25 cellular contexts compared by ENCODE assay signal in the genomic region with DNA sequence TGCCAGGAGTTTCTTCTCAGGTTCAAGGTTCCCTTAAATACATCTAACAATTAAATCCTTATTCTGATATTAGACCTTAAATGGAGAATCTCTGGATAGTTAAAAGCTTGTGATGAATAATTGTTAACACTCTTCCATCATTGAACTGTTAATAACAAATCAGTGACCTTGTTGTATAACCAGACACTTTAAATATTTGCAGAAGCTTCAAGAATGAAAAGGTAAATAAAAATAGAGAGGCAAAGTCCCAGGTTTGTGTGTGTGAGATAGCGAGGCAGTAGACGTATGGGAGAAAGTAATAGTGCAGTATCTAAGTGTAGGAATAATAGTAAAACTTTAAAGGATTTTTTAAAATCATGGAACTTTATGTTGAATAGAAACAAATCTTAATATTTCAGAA.
"Had no signal": no experiment of that assay in that cellular context is flagged by ENCODE, and none has a peak within 500 bp of the region (broad histone marks: within the 10 kb centered on the region; RNA-seq: fewer than 3 reads in every experiment).

No MANE protein-coding gene starts in this region.

- H3K9me3 Mint-ChIP-seq: activated B cell treated with CpG ODN at 0.5 μM for 24 hours; activated CD4-positive, alpha-beta T cell treated with anti-CD3 and anti-CD28 coated beads, Interleukin-2, amount 10 ng/mL, durations not matched to agents 24 days and 14 days; activated T-cell treated with anti-CD3 and anti-CD28 coated beads, Interleukin-2, amount 50 U/mL, for 24 hours; activated T-helper 1 cell treated with anti-CD3 and anti-CD28 coated beads, Interleukin-12 subunit alpha, Interleukin-12 subunit beta, Interleukin-2, Interleukin-4 antibody, amounts not matched to agents 30 ng/mL and 10 ng/mL and 1 ng/mL, durations not matched to agents 14 hours and 24 hours and 36 hours had no signal

- H3K27me3 Mint-ChIP-seq: activated B cell treated with CpG ODN at 0.5 μM for 24 hours; activated CD4-positive, alpha-beta T cell treated with anti-CD3 and anti-CD28 coated beads, Interleukin-2, amount 10 ng/mL, durations not matched to agents 24 days and 14 days; activated CD8-positive, alpha-beta memory T cell treated with anti-CD3 and anti-CD28 coated beads, Interleukin-2, amount 10 ng/mL, durations not matched to agents 7 days and 5 days; activated naive CD4-positive, alpha-beta T cell treated with anti-CD3 and anti-CD28 coated beads, Interleukin-2, amount 50 U/mL, for 24 hours; activated T-cell treated with anti-CD3 and anti-CD28 coated beads, Interleukin-2, amount 50 U/mL, for 24 hours; T-cell had no signal

- H3K36me3 Mint-ChIP-seq: activated CD8-positive, alpha-beta memory T cell treated with anti-CD3 and anti-CD28 coated beads, Interleukin-2, amount 10 ng/mL, durations not matched to agents 7 days and 5 days; activated naive CD4-positive, alpha-beta T cell treated with anti-CD3 and anti-CD28 coated beads, Interleukin-2, amount 50 U/mL, for 24 hours; T-cell had no signal

- H3K4me1 Mint-ChIP-seq: activated B cell treated with CpG ODN at 0.5 μM for 24 hours; activated CD4-positive, alpha-beta T cell treated with anti-CD3 and anti-CD28 coated beads, Interleukin-2, amount 10 ng/mL, durations not matched to agents 24 days and 14 days; activated CD8-positive, alpha-beta memory T cell treated with anti-CD3 and anti-CD28 coated beads, Interleukin-2, amount 10 ng/mL, durations not matched to agents 7 days and 5 days; activated naive CD4-positive, alpha-beta T cell treated with anti-CD3 and anti-CD28 coated beads, Interleukin-2, amount 50 U/mL, for 24 hours; T-cell had no signal

- ATAC-seq: activated CD8-positive, alpha-beta memory T cell treated with anti-CD3 and anti-CD28 coated beads, Interleukin-2, amount 10 ng/mL, durations not matched to agents 7 days and 5 days; body of pancreas; T-cell had no signal

- H3K4me3 Mint-ChIP-seq: activated B cell treated with CpG ODN at 0.5 μM for 24 hours; activated CD4-positive, alpha-beta T cell treated with anti-CD3 and anti-CD28 coated beads, Interleukin-2, amount 10 ng/mL, durations not matched to agents 24 days and 14 days; activated CD8-positive, alpha-beta memory T cell treated with anti-CD3 and anti-CD28 coated beads, Interleukin-2, amount 10 ng/mL, durations not matched to agents 7 days and 5 days; activated naive CD4-positive, alpha-beta T cell treated with anti-CD3 and anti-CD28 coated beads, Interleukin-2, amount 50 U/mL, for 24 hours; activated T-cell treated with anti-CD3 and anti-CD28 coated beads, Interleukin-2, amount 50 U/mL, for 24 hours; activated T-helper 1 cell treated with anti-CD3 and anti-CD28 coated beads, Interleukin-12 subunit alpha, Interleukin-12 subunit beta, Interleukin-2, Interleukin-4 antibody, amounts not matched to agents 30 ng/mL and 10 ng/mL and 1 ng/mL, durations not matched to agents 14 hours and 24 hours and 36 hours; T-cell had no signal

- DNase-seq: activated B cell treated with CpG ODN at 0.5 μM for 24 hours; activated CD4-positive, alpha-beta T cell treated with anti-CD3 and anti-CD28 coated beads for 1 hour; activated CD4-positive, alpha-beta T cell treated with anti-CD3 and anti-CD28 coated beads, Interleukin-2, amount 10 ng/mL, durations not matched to agents 24 days and 14 days; activated CD4-positive, alpha-beta T cell treated with anti-CD3 and anti-CD28 coated beads, Interleukin-2, amount 50 U/mL, for 48 hours; activated CD8-positive, alpha-beta memory T cell treated with anti-CD3 and anti-CD28 coated beads, Interleukin-2, amount 10 ng/mL, durations not matched to agents 7 days and 5 days; activated effector memory CD4-positive, alpha-beta T cell treated with Interleukin-2 at 50 U/mL for 16 hours; activated naive CD4-positive, alpha-beta T cell; activated T-cell treated with anti-CD3 and anti-CD28 coated beads, Interleukin-2, amount 50 U/mL, for 24 hours; aorta; body of pancreas; NCI-H1048; NCI-H146; NCI-H187 treated with DMSO at 0.1 percent for 48 hours; NCI-H2171; NCI-H2227 treated with DMSO at 0.1 percent for 48 hours; NCI-H446 treated with DMSO at 0.1 percent for 48 hours; NCI-H526 treated with DMSO at 0.1 percent for 48 hours; PC-9; SHP77 treated with DMSO at 0.1 percent for 48 hours; T-cell; T-helper 2 cell; T1000 had no signal

- H3K27ac Mint-ChIP-seq: activated B cell treated with CpG ODN at 0.5 μM for 24 hours; activated CD4-positive, alpha-beta T cell treated with anti-CD3 and anti-CD28 coated beads, Interleukin-2, amount 10 ng/mL, durations not matched to agents 24 days and 14 days; activated CD8-positive, alpha-beta memory T cell treated with anti-CD3 and anti-CD28 coated beads, Interleukin-2, amount 10 ng/mL, durations not matched to agents 7 days and 5 days; activated naive CD4-positive, alpha-beta T cell treated with anti-CD3 and anti-CD28 coated beads, Interleukin-2, amount 50 U/mL, for 24 hours; activated T-cell treated with anti-CD3 and anti-CD28 coated beads, Interleukin-2, amount 50 U/mL, for 24 hours; activated T-helper 1 cell treated with anti-CD3 and anti-CD28 coated beads, Interleukin-12 subunit alpha, Interleukin-12 subunit beta, Interleukin-2, Interleukin-4 antibody, amounts not matched to agents 30 ng/mL and 10 ng/mL and 1 ng/mL, durations not matched to agents 14 hours and 24 hours and 36 hours; T-cell had no signal

- FAIRE-seq: TTC549 had no signal
